1 cellular context compared by ENCODE assay signal in the genomic region with DNA sequence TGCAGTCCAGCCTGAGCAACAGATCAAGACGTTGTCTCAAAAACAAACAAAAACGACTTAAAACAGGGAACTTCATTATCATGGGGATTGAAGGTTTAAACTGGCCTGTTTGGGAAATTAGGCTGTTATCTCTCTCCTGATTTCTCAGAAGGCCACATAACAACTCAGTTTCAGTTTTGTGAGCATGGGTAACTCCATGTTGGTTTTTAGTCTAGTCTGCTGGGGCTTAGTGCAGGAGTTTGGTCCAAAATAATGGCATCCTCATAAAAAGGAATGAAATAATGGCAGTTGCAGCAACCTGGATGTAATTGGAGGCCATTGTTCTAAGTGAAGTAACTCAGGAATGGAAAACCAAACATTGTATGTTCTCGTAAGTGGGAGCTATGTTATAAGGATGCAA.
TF ChIP-seq lines count a peak whose summit lies in the region.

No MANE protein-coding gene starts in this region.

TF ChIP-seq in K562, 482 proteins besides CTCF, POLR2A, EP300 and RAD21 (continued from another document and continues in another):
- TF ChIP-seq, protein P1, sequence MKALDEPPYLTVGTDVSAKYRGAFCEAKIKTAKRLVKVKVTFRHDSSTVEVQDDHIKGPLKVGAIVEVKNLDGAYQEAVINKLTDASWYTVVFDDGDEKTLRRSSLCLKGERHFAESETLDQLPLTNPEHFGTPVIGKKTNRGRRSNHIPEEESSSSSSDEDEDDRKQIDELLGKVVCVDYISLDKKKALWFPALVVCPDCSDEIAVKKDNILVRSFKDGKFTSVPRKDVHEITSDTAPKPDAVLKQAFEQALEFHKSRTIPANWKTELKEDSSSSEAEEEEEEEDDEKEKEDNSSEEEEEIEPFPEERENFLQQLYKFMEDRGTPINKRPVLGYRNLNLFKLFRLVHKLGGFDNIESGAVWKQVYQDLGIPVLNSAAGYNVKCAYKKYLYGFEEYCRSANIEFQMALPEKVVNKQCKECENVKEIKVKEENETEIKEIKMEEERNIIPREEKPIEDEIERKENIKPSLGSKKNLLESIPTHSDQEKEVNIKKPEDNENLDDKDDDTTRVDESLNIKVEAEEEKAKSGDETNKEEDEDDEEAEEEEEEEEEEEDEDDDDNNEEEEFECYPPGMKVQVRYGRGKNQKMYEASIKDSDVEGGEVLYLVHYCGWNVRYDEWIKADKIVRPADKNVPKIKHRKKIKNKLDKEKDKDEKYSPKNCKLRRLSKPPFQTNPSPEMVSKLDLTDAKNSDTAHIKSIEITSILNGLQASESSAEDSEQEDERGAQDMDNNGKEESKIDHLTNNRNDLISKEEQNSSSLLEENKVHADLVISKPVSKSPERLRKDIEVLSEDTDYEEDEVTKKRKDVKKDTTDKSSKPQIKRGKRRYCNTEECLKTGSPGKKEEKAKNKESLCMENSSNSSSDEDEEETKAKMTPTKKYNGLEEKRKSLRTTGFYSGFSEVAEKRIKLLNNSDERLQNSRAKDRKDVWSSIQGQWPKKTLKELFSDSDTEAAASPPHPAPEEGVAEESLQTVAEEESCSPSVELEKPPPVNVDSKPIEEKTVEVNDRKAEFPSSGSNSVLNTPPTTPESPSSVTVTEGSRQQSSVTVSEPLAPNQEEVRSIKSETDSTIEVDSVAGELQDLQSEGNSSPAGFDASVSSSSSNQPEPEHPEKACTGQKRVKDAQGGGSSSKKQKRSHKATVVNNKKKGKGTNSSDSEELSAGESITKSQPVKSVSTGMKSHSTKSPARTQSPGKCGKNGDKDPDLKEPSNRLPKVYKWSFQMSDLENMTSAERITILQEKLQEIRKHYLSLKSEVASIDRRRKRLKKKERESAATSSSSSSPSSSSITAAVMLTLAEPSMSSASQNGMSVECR (CRISPR knock-in tag; IDR thresholded peaks at IDR 0.05), result no peak
- no peak for TF ChIP-seq HDAC2 (IDR thresholded peaks at IDR 0.05)
- TF ChIP-seq, protein P2, sequence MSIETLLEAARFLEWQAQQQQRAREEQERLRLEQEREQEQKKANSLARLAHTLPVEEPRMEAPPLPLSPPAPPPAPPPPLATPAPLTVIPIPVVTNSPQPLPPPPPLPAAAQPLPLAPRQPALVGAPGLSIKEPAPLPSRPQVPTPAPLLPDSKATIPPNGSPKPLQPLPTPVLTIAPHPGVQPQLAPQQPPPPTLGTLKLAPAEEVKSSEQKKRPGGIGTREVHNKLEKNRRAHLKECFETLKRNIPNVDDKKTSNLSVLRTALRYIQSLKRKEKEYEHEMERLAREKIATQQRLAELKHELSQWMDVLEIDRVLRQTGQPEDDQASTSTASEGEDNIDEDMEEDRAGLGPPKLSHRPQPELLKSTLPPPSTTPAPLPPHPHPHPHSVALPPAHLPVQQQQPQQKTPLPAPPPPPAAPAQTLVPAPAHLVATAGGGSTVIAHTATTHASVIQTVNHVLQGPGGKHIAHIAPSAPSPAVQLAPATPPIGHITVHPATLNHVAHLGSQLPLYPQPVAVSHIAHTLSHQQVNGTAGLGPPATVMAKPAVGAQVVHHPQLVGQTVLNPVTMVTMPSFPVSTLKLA (conservative IDR thresholded peaks at IDR 0.05), result no peak
- TF ChIP-seq NCOA6 (IDR thresholded peaks at IDR 0.05), result no peak
- TF ChIP-seq FOXK2 (conservative IDR thresholded peaks at IDR 0.05 in 1 of 2, IDR thresholded peaks at IDR 0.05 in 1 of 2; ENCODE audit: low read depth in 2 of 2), result no peak
- TF ChIP-seq ZNF695 (CRISPR knock-in tag; IDR thresholded peaks at IDR 0.05), result peak; percentile 94
- TF ChIP-seq, protein P3, sequence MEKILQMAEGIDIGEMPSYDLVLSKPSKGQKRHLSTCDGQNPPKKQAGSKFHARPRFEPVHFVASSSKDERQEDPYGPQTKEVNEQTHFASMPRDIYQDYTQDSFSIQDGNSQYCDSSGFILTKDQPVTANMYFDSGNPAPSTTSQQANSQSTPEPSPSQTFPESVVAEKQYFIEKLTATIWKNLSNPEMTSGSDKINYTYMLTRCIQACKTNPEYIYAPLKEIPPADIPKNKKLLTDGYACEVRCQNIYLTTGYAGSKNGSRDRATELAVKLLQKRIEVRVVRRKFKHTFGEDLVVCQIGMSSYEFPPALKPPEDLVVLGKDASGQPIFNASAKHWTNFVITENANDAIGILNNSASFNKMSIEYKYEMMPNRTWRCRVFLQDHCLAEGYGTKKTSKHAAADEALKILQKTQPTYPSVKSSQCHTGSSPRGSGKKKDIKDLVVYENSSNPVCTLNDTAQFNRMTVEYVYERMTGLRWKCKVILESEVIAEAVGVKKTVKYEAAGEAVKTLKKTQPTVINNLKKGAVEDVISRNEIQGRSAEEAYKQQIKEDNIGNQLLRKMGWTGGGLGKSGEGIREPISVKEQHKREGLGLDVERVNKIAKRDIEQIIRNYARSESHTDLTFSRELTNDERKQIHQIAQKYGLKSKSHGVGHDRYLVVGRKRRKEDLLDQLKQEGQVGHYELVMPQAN (IDR thresholded peaks at IDR 0.05; ENCODE audit: borderline replicate concordance), result no peak
- TF ChIP-seq, protein P4, sequence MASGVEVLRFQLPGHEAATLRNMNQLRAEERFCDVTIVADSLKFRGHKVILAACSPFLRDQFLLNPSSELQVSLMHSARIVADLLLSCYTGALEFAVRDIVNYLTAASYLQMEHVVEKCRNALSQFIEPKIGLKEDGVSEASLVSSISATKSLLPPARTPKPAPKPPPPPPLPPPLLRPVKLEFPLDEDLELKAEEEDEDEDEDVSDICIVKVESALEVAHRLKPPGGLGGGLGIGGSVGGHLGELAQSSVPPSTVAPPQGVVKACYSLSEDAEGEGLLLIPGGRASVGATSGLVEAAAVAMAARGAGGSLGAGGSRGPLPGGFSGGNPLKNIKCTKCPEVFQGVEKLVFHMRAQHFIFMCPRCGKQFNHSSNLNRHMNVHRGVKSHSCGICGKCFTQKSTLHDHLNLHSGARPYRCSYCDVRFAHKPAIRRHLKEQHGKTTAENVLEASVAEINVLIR (CRISPR knock-in tag; IDR thresholded peaks at IDR 0.05), result peak; percentile 83
- no peak for TF ChIP-seq LARP7 (IDR thresholded peaks at IDR 0.05)
- TF ChIP-seq SMC3 (conservative IDR thresholded peaks at IDR 0.05; ENCODE audit: insufficient read depth, low read depth, low read length), result no peak
- peak; percentile 81 for TF ChIP-seq ZNF134 (CRISPR knock-in tag; conservative IDR thresholded peaks at IDR 0.05)
- no peak for TF ChIP-seq PCBP1 (IDR thresholded peaks at IDR 0.05; ENCODE audit: low read depth, low read length, poor library complexity, severe bottlenecking)
- TF ChIP-seq ASH1L (IDR thresholded peaks at IDR 0.05; ENCODE audit: borderline replicate concordance, low read depth, partially characterized antibody), result no peak
- TF ChIP-seq ZBTB7A (IDR thresholded peaks at IDR 0.05; ENCODE audit: borderline replicate concordance, control insufficient read depth, low read depth, low read length), result no peak
- TF ChIP-seq TSC22D4 (tag; IDR thresholded peaks at IDR 0.05), result no peak
- no peak for TF ChIP-seq STAG1 (CRISPR knock-in tag; IDR thresholded peaks at IDR 0.05; ENCODE audit: borderline replicate concordance)
- TF ChIP-seq ZNF143 (CRISPR knock-in tag; IDR thresholded peaks at IDR 0.05), result no peak
- TF ChIP-seq KAT7 (CRISPR knock-in tag; IDR thresholded peaks at IDR 0.05; ENCODE audit: borderline replicate concordance), result no peak
- TF ChIP-seq ZNF764 (CRISPR knock-in tag; IDR thresholded peaks at IDR 0.05; ENCODE audit: low read depth), result no peak
- TF ChIP-seq POLR2G (IDR thresholded peaks at IDR 0.05; ENCODE audit: low read depth, low read length), result no peak
- TF ChIP-seq, protein P5, sequence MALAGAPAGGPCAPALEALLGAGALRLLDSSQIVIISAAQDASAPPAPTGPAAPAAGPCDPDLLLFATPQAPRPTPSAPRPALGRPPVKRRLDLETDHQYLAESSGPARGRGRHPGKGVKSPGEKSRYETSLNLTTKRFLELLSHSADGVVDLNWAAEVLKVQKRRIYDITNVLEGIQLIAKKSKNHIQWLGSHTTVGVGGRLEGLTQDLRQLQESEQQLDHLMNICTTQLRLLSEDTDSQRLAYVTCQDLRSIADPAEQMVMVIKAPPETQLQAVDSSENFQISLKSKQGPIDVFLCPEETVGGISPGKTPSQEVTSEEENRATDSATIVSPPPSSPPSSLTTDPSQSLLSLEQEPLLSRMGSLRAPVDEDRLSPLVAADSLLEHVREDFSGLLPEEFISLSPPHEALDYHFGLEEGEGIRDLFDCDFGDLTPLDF (CRISPR knock-in tag; IDR thresholded peaks at IDR 0.05), result no peak
- no peak for TF ChIP-seq ZNF12 (CRISPR knock-in tag; IDR thresholded peaks at IDR 0.05)
- no peak for TF ChIP-seq ARNT (IDR thresholded peaks at IDR 0.05)
- TF ChIP-seq, protein P6, sequence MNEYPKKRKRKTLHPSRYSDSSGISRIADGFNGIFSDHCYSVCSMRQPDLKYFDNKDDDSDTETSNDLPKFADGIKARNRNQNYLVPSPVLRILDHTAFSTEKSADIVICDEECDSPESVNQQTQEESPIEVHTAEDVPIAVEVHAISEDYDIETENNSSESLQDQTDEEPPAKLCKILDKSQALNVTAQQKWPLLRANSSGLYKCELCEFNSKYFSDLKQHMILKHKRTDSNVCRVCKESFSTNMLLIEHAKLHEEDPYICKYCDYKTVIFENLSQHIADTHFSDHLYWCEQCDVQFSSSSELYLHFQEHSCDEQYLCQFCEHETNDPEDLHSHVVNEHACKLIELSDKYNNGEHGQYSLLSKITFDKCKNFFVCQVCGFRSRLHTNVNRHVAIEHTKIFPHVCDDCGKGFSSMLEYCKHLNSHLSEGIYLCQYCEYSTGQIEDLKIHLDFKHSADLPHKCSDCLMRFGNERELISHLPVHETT (CRISPR knock-in tag; conservative IDR thresholded peaks at IDR 0.05 in 1 of 2, IDR thresholded peaks at IDR 0.05 in 1 of 2), result peak in 1 of 2 experiments; percentile 94; a peak in 2 of 4 replicates
- no peak for TF ChIP-seq KLF16 (IDR thresholded peaks at IDR 0.05)
- TF ChIP-seq, protein P7, sequence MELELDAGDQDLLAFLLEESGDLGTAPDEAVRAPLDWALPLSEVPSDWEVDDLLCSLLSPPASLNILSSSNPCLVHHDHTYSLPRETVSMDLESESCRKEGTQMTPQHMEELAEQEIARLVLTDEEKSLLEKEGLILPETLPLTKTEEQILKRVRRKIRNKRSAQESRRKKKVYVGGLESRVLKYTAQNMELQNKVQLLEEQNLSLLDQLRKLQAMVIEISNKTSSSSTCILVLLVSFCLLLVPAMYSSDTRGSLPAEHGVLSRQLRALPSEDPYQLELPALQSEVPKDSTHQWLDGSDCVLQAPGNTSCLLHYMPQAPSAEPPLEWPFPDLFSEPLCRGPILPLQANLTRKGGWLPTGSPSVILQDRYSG (tag; conservative IDR thresholded peaks at IDR 0.05; ENCODE audit: low read depth), result peak; percentile 94
- TF ChIP-seq, protein P8, sequence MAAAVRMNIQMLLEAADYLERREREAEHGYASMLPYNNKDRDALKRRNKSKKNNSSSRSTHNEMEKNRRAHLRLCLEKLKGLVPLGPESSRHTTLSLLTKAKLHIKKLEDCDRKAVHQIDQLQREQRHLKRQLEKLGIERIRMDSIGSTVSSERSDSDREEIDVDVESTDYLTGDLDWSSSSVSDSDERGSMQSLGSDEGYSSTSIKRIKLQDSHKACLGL (CRISPR knock-in tag; IDR thresholded peaks at IDR 0.05; ENCODE audit: borderline replicate concordance, poor library complexity, severe bottlenecking), result peak; percentile 37
- peak; percentile 76; the same call in 1 of the 2 replicates for TF ChIP-seq RHOXF2B (CRISPR knock-in tag; conservative IDR thresholded peaks at IDR 0.05)
- TF ChIP-seq ZSCAN32 (CRISPR knock-in tag; IDR thresholded peaks at IDR 0.05), result peak; percentile 88
- TF ChIP-seq, protein P9, sequence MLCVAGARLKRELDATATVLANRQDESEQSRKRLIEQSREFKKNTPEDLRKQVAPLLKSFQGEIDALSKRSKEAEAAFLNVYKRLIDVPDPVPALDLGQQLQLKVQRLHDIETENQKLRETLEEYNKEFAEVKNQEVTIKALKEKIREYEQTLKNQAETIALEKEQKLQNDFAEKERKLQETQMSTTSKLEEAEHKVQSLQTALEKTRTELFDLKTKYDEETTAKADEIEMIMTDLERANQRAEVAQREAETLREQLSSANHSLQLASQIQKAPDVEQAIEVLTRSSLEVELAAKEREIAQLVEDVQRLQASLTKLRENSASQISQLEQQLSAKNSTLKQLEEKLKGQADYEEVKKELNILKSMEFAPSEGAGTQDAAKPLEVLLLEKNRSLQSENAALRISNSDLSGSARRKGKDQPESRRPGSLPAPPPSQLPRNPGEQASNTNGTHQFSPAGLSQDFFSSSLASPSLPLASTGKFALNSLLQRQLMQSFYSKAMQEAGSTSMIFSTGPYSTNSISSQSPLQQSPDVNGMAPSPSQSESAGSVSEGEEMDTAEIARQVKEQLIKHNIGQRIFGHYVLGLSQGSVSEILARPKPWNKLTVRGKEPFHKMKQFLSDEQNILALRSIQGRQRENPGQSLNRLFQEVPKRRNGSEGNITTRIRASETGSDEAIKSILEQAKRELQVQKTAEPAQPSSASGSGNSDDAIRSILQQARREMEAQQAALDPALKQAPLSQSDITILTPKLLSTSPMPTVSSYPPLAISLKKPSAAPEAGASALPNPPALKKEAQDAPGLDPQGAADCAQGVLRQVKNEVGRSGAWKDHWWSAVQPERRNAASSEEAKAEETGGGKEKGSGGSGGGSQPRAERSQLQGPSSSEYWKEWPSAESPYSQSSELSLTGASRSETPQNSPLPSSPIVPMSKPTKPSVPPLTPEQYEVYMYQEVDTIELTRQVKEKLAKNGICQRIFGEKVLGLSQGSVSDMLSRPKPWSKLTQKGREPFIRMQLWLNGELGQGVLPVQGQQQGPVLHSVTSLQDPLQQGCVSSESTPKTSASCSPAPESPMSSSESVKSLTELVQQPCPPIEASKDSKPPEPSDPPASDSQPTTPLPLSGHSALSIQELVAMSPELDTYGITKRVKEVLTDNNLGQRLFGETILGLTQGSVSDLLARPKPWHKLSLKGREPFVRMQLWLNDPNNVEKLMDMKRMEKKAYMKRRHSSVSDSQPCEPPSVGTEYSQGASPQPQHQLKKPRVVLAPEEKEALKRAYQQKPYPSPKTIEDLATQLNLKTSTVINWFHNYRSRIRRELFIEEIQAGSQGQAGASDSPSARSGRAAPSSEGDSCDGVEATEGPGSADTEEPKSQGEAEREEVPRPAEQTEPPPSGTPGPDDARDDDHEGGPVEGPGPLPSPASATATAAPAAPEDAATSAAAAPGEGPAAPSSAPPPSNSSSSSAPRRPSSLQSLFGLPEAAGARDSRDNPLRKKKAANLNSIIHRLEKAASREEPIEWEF (CRISPR knock-in tag; IDR thresholded peaks at IDR 0.05), result no peak
- no peak; the same call in 1 of the 2 replicates for TF ChIP-seq ZNF780A (CRISPR knock-in tag; IDR thresholded peaks at IDR 0.05)
- TF ChIP-seq, protein P10, sequence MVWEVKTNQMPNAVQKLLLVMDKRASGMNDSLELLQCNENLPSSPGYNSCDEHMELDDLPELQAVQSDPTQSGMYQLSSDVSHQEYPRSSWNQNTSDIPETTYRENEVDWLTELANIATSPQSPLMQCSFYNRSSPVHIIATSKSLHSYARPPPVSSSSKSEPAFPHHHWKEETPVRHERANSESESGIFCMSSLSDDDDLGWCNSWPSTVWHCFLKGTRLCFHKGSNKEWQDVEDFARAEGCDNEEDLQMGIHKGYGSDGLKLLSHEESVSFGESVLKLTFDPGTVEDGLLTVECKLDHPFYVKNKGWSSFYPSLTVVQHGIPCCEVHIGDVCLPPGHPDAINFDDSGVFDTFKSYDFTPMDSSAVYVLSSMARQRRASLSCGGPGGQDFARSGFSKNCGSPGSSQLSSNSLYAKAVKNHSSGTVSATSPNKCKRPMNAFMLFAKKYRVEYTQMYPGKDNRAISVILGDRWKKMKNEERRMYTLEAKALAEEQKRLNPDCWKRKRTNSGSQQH (CRISPR knock-in tag; IDR thresholded peaks at IDR 0.05), result peak; percentile 90; the same call in 1 of the 2 replicates
- TF ChIP-seq KAT2B (IDR thresholded peaks at IDR 0.05; ENCODE audit: low read depth, low read length), result no peak
- TF ChIP-seq ZNF354B (CRISPR knock-in tag; IDR thresholded peaks at IDR 0.05), result peak; percentile 82
- no peak for TF ChIP-seq GATA2 (CRISPR knock-in tag; IDR thresholded peaks at IDR 0.05)
- TF ChIP-seq NFIC (IDR thresholded peaks at IDR 0.05), result no peak
- peak; percentile 91 for TF ChIP-seq HMG20A (CRISPR knock-in tag; conservative IDR thresholded peaks at IDR 0.05)
- no peak for TF ChIP-seq ZNF551 (CRISPR knock-in tag; IDR thresholded peaks at IDR 0.05)
- TF ChIP-seq SRSF1 (IDR thresholded peaks at IDR 0.05; ENCODE audit: low read depth, low read length), result no peak
- TF ChIP-seq ZNF589 (CRISPR knock-in tag; IDR thresholded peaks at IDR 0.05; ENCODE audit: low read depth), result peak; percentile 94
- peak; percentile 96 for TF ChIP-seq MECOM (CRISPR knock-in tag; IDR thresholded peaks at IDR 0.05)
